ENCODE assay signal across 8 cellular contexts in genomic region chr17:80743181-80743771, GRCh38.
DNase-seq lines count a peak whose midpoint lies in the region; ATAC-seq and TF ChIP-seq lines count a peak whose summit lies in the region.

No MANE protein-coding gene starts in this region.

- H3K9me3 ChIP-seq in right atrium auricular region (no peaks in the 10 kb centered on the region), left lung (no peaks in the 10 kb centered on the region), upper lobe of right lung (no peaks in the 10 kb centered on the region)

- ATAC-seq in Right ventricle myocardium superior (ENCODE audit: poor library complexity) (peak; percentile 84), left lung (peak; percentile 90), upper lobe of right lung (peak; percentile 77), GM21360 (IDR thresholded peaks at IDR 0.05; ENCODE audit: unreplicated experiment) (no peak)

- H3K4me3 Mint-ChIP-seq in activated T-helper 2 cell treated with anti-CD3 and anti-CD28 coated beads, Interferon-gamma antibody, Interleukin-2, Interleukin-4, amounts not matched to agents 10 μg/mL and 5 μg/mL and 100 μg/mL, durations not matched to agents 14 hours and 24 hours and 36 hours (ENCODE audit: low read depth), result peak overlapping the region; percentile 56

- CTCF ChIA-PET in HEK293T (lab: Yijun Ruan, JAX), result no interaction called here

- H3K27ac Mint-ChIP-seq in activated T-helper 2 cell treated with anti-CD3 and anti-CD28 coated beads, Interferon-gamma antibody, Interleukin-2, Interleukin-4, amounts not matched to agents 10 μg/mL and 5 μg/mL and 100 μg/mL, durations not matched to agents 14 hours and 24 hours and 36 hours, result peak overlapping the region; percentile 81

- intact Hi-C loops in Right ventricle myocardium superior (cut with DNase I), result no loop called here
- intact Hi-C loops in activated T-helper 2 cell treated with anti-CD3 and anti-CD28 coated beads, Interferon-gamma antibody, Interleukin-2, Interleukin-4, amounts not matched to agents 10 μg/mL and 5 μg/mL and 100 μg/mL, durations not matched to agents 14 hours and 24 hours and 36 hours (cut with micrococcal nuclease), result no loop called here
- intact Hi-C loops in left lung (cut with DNase I), result no loop called here
- intact Hi-C loops in upper lobe of right lung (cut with DNase I), result no loop called here

- H3K4me1 ChIP-seq in right atrium auricular region (no peaks in the 10 kb centered on the region), left lung (peaks cover 0 to 8% of the 10 kb centered on the region in 2 donors), upper lobe of right lung (no peaks in the 10 kb centered on the region)

- H3K4me3 ChIP-seq in right atrium auricular region (no peak overlapping the region), left lung (no peak overlapping the region), upper lobe of right lung (no peak overlapping the region)

- H3K27me3 ChIP-seq in right atrium auricular region, result no peaks in the 10 kb centered on the region
- H3K27me3 ChIP-seq in left lung, result no peaks in the 10 kb centered on the region
- H3K27me3 ChIP-seq in upper lobe of right lung, result no peaks in the 10 kb centered on the region

- H3K9me3 Mint-ChIP-seq in activated T-helper 2 cell treated with anti-CD3 and anti-CD28 coated beads, Interferon-gamma antibody, Interleukin-2, Interleukin-4, amounts not matched to agents 10 μg/mL and 5 μg/mL and 100 μg/mL, durations not matched to agents 14 hours and 24 hours and 36 hours, result peaks cover 5% of the 10 kb centered on the region

- DNase-seq in Right ventricle myocardium superior (no peak), right atrium auricular region (ENCODE audit: low spot score) (no peak), left lung (peak in 1 of 2 donors; percentile 60), upper lobe of right lung (no peak), HEK293T (ENCODE audit: extremely low spot score) (no peak), dedifferentiated amniotic fluid mesenchymal stem cell (ENCODE audit: extremely low spot score) (no peak)
- peak; percentile 33 for DNase-seq in activated T-helper 2 cell treated with anti-CD3 and anti-CD28 coated beads, Interferon-gamma antibody, Interleukin-2, Interleukin-4, amounts not matched to agents 10 μg/mL and 5 μg/mL and 100 μg/mL, durations not matched to agents 14 hours and 24 hours and 36 hours (ENCODE audit: low spot score)

- peaks cover 51% of the 10 kb centered on the region for H3K4me1 Mint-ChIP-seq in activated T-helper 2 cell treated with anti-CD3 and anti-CD28 coated beads, Interferon-gamma antibody, Interleukin-2, Interleukin-4, amounts not matched to agents 10 μg/mL and 5 μg/mL and 100 μg/mL, durations not matched to agents 14 hours and 24 hours and 36 hours (ENCODE audit: low read depth)

- no peaks in the 10 kb centered on the region for H3K27me3 Mint-ChIP-seq in activated T-helper 2 cell treated with anti-CD3 and anti-CD28 coated beads, Interferon-gamma antibody, Interleukin-2, Interleukin-4, amounts not matched to agents 10 μg/mL and 5 μg/mL and 100 μg/mL, durations not matched to agents 14 hours and 24 hours and 36 hours (ENCODE audit: low read depth)

- no peak for TF ChIP-seq CTCF in right atrium auricular region (IDR thresholded peaks at IDR 0.05)
- no peak for TF ChIP-seq CTCF in left lung (IDR thresholded peaks at IDR 0.05)
- no peak for TF ChIP-seq CTCF in upper lobe of right lung (IDR thresholded peaks at IDR 0.05)

- H3K36me3 ChIP-seq in right atrium auricular region, result no peaks in the 10 kb centered on the region
- no peaks in the 10 kb centered on the region for H3K36me3 ChIP-seq in left lung
- no peaks in the 10 kb centered on the region for H3K36me3 ChIP-seq in upper lobe of right lung

- peaks cover 57% of the 10 kb centered on the region for H3K36me3 Mint-ChIP-seq in activated T-helper 2 cell treated with anti-CD3 and anti-CD28 coated beads, Interferon-gamma antibody, Interleukin-2, Interleukin-4, amounts not matched to agents 10 μg/mL and 5 μg/mL and 100 μg/mL, durations not matched to agents 14 hours and 24 hours and 36 hours (ENCODE audit: low read depth)

- POLR2A ChIA-PET in HEK293T (lab: Yijun Ruan, JAX), result no interaction called here

- no peak overlapping the region for H3K27ac ChIP-seq in right atrium auricular region
- H3K27ac ChIP-seq in left lung, result no peak overlapping the region
- no peak overlapping the region for H3K27ac ChIP-seq in upper lobe of right lung

TF ChIP-seq in HEK293T, 16 proteins besides CTCF, POLR2A, EP300 and RAD21:
- no peak for TF ChIP-seq PKNOX1 (IDR thresholded peaks at IDR 0.05)
- no peak for TF ChIP-seq ELF4 (IDR thresholded peaks at IDR 0.05)
- TF ChIP-seq ARNT (IDR thresholded peaks at IDR 0.05), result no peak
- TF ChIP-seq BHLHE40 (IDR thresholded peaks at IDR 0.05; ENCODE audit: borderline replicate concordance), result no peak
- no peak for TF ChIP-seq NFRKB (IDR thresholded peaks at IDR 0.05)
- no peak for TF ChIP-seq HDGF (IDR thresholded peaks at IDR 0.05; ENCODE audit: borderline replicate concordance)
- no peak for TF ChIP-seq FOXM1 (IDR thresholded peaks at IDR 0.05; ENCODE audit: borderline replicate concordance)
- no peak for TF ChIP-seq FOXA1 (IDR thresholded peaks at IDR 0.05)
- TF ChIP-seq TARDBP (IDR thresholded peaks at IDR 0.05), result no peak
- TF ChIP-seq ZNF384 (IDR thresholded peaks at IDR 0.05), result no peak
- no peak for TF ChIP-seq L3MBTL2 (conservative IDR thresholded peaks at IDR 0.05)
- no peak for TF ChIP-seq CTBP1 (IDR thresholded peaks at IDR 0.05; ENCODE audit: borderline replicate concordance)
- TF ChIP-seq SUZ12 (IDR thresholded peaks at IDR 0.05), result no peak
- no peak for TF ChIP-seq SP1 (IDR thresholded peaks at IDR 0.05)
- TF ChIP-seq FOXK2 (IDR thresholded peaks at IDR 0.05), result no peak
- no peak for TF ChIP-seq LEF1 (IDR thresholded peaks at IDR 0.05; ENCODE audit: borderline replicate concordance)
